ENCODE assay signal across 14 cellular contexts in genomic region chr9:124295097-124295794, GRCh38. TPM values are rescaled to one million over a fixed set of nuclear protein-coding genes. Genes with fewer than 3 reads are reported as not detected.
DNase-seq lines count a peak whose midpoint lies in the region; ATAC-seq and TF ChIP-seq lines count a peak whose summit lies in the region.
"Had no signal": no experiment of that assay in that cellular context is flagged by ENCODE, and none has a peak within 500 bp of the region (broad histone marks: within the 10 kb centered on the region; RNA-seq: fewer than 3 reads in every experiment).

No MANE protein-coding gene starts in this region.

- no peaks in the 10 kb centered on the region for H3K36me3 Mint-ChIP-seq in activated CD4-positive, alpha-beta T cell treated with anti-CD3 and anti-CD28 coated beads, Interleukin-2, amount 10 ng/mL, durations not matched to agents 7 days and 5 days (ENCODE audit: low read depth)
- H3K36me3 Mint-ChIP-seq in activated CD4-positive, alpha-beta T cell treated with anti-CD3 and anti-CD28 coated beads, Interleukin-2, amount 10 ng/mL, durations not matched to agents 24 days and 14 days (ENCODE audit: low read depth): peaks cover 3% of the 10 kb centered on the region
- H3K36me3 Mint-ChIP-seq in activated B cell treated with CpG ODN at 0.5 μM for 24 hours (ENCODE audit: low read depth): peaks cover 22% of the 10 kb centered on the region

- H3K4me1 Mint-ChIP-seq in activated CD4-positive, alpha-beta T cell treated with anti-CD3 and anti-CD28 coated beads, Interleukin-2, amount 10 ng/mL, durations not matched to agents 7 days and 5 days: peaks cover 45% of the 10 kb centered on the region
- peaks cover 28% of the 10 kb centered on the region for H3K4me1 Mint-ChIP-seq in activated CD4-positive, alpha-beta T cell treated with anti-CD3 and anti-CD28 coated beads, Interleukin-2, amount 10 ng/mL, durations not matched to agents 24 days and 14 days
- peaks cover 96% of the 10 kb centered on the region for H3K4me1 Mint-ChIP-seq in activated B cell treated with CpG ODN at 0.5 μM for 24 hours

- 63% methylated on average over 5 of the region's 19 CpGs for WGBS in right lobe of liver (ENCODE audit: insufficient coverage, low coverage, low lambda C conversion rate, missing lambda C conversion rate)
- 67 to 78% (median 70%) methylated on average over 12 to 19 of the region's 19 CpGs for WGBS in stomach, 5 donors

- TF ChIP-seq CTCF in activated B cell treated with CpG ODN at 0.5 μM for 24 hours (IDR thresholded peaks at IDR 0.05) (no peak), right lobe of liver (IDR thresholded peaks at IDR 0.05) (no peak), stomach (IDR thresholded peaks at IDR 0.05) (no peak)

- no peaks in the 10 kb centered on the region for H3K9me3 Mint-ChIP-seq in activated CD4-positive, alpha-beta T cell treated with anti-CD3 and anti-CD28 coated beads, Interleukin-2, amount 10 ng/mL, durations not matched to agents 7 days and 5 days
- no peaks in the 10 kb centered on the region for H3K9me3 Mint-ChIP-seq in activated CD4-positive, alpha-beta T cell treated with anti-CD3 and anti-CD28 coated beads, Interleukin-2, amount 10 ng/mL, durations not matched to agents 24 days and 14 days
- no peaks in the 10 kb centered on the region for H3K9me3 Mint-ChIP-seq in activated B cell treated with CpG ODN at 0.5 μM for 24 hours
- H3K9me3 Mint-ChIP-seq: endodermal cell; T-helper 2 cell treated with Interferon-gamma antibody and Interleukin-4, amounts not matched to agents 5 μg/mL and 100 μg/mL, for 36 hours had no signal

- peak overlapping the region; percentile 9 for H3K27ac Mint-ChIP-seq in activated CD4-positive, alpha-beta T cell treated with anti-CD3 and anti-CD28 coated beads, Interleukin-2, amount 10 ng/mL, durations not matched to agents 7 days and 5 days
- H3K27ac Mint-ChIP-seq in activated CD4-positive, alpha-beta T cell treated with anti-CD3 and anti-CD28 coated beads, Interleukin-2, amount 10 ng/mL, durations not matched to agents 24 days and 14 days: no peak overlapping the region
- peak overlapping the region; percentile 31 for H3K27ac Mint-ChIP-seq in activated B cell treated with CpG ODN at 0.5 μM for 24 hours
- H3K27ac Mint-ChIP-seq: T-helper 2 cell treated with Interferon-gamma antibody and Interleukin-4, amounts not matched to agents 5 μg/mL and 100 μg/mL, for 36 hours had no signal

- ATAC-seq in activated B cell treated with CpG ODN at 0.5 μM for 24 hours (ENCODE audit: low read depth) (no peak), right lobe of liver (peak; percentile 3 to 19 (median 9)), HG02970 (IDR thresholded peaks at IDR 0.05; ENCODE audit: low FRiP score, unreplicated experiment) (no peak)

- H3K27me3 ChIP-seq in right lobe of liver (no peaks in the 10 kb centered on the region), stomach (no peaks in the 10 kb centered on the region)

- POLR2A ChIA-PET in activated CD4-positive, alpha-beta T cell treated with anti-CD3 and anti-CD28 coated beads, Interleukin-2, amount 10 ng/mL, durations not matched to agents 7 days and 5 days (lab: Charles Lee): no interaction called here
- POLR2A ChIA-PET in activated B cell treated with CpG ODN at 0.5 μM for 24 hours (lab: Charles Lee): interaction anchor here (0.9 to 2.1 kb wide), 3 partner anchors 9 to 173 kb away, joined by 3 to 7 read pairs (median 4); no protein-coding TSS in a partner anchor

- TF ChIP-seq EP300 in stomach (IDR thresholded peaks at IDR 0.05): no peak

- no peak for DNase-seq in activated CD4-positive, alpha-beta T cell treated with anti-CD3 and anti-CD28 coated beads, Interleukin-2, amount 10 ng/mL, durations not matched to agents 7 days and 5 days
- DNase-seq in activated CD4-positive, alpha-beta T cell treated with anti-CD3 and anti-CD28 coated beads, Interleukin-2, amount 10 ng/mL, durations not matched to agents 24 days and 14 days: no peak
- DNase-seq in activated B cell treated with CpG ODN at 0.5 μM for 24 hours: no peak
- DNase-seq in right lobe of liver: peak in 1 of 3 donors; percentile 28
- no peak for DNase-seq in stomach
- no peak for DNase-seq in activated naive CD4-positive, alpha-beta T cell treated with anti-CD3 and anti-CD28 coated beads, Interleukin-2, amount 50 U/mL, for 16 hours
- no peak for DNase-seq in LoVo (ENCODE audit: low spot score)
- DNase-seq: amniotic stem cell; DMS79 treated with DMSO at 0.1 percent for 48 hours; endodermal cell; NCI-H1694 treated with DMSO at 0.1 percent for 48 hours; stimulated activated CD4-positive, alpha-beta T cell treated with anti-CD3 and anti-CD28 coated beads, Interleukin-15, amount 100 ng/mL, for 24 hours had no signal

- H3K4me3 Mint-ChIP-seq in activated CD4-positive, alpha-beta T cell treated with anti-CD3 and anti-CD28 coated beads, Interleukin-2, amount 10 ng/mL, durations not matched to agents 7 days and 5 days: no peak overlapping the region
- no peak overlapping the region for H3K4me3 Mint-ChIP-seq in activated CD4-positive, alpha-beta T cell treated with anti-CD3 and anti-CD28 coated beads, Interleukin-2, amount 10 ng/mL, durations not matched to agents 24 days and 14 days
- H3K4me3 Mint-ChIP-seq in activated B cell treated with CpG ODN at 0.5 μM for 24 hours: no peak overlapping the region
- H3K4me3 Mint-ChIP-seq: endodermal cell; T-helper 2 cell treated with Interferon-gamma antibody and Interleukin-4, amounts not matched to agents 5 μg/mL and 100 μg/mL, for 36 hours had no signal

- CTCF ChIA-PET in activated CD4-positive, alpha-beta T cell treated with anti-CD3 and anti-CD28 coated beads, Interleukin-2, amount 10 ng/mL, durations not matched to agents 7 days and 5 days (lab: Charles Lee): interaction anchor here (1.5 kb wide), 1 partner anchor 15 kb away, joined by 3 read pairs; no protein-coding TSS in a partner anchor
- CTCF ChIA-PET in activated B cell treated with CpG ODN at 0.5 μM for 24 hours (lab: Charles Lee): interaction anchor here (1.2 kb wide), 1 partner anchor 36 kb away, joined by 3 read pairs; no protein-coding TSS in a partner anchor

- peaks cover 0 to 54% (median 27%) of the 10 kb centered on the region in 4 donors for H3K4me1 ChIP-seq in right lobe of liver
- peaks cover 66 to 100% (median 84%) of the 10 kb centered on the region in 4 donors for H3K4me1 ChIP-seq in stomach

- TF ChIP-seq POLR2A in right lobe of liver (IDR thresholded peaks at IDR 0.05) (no peak), stomach (IDR thresholded peaks at IDR 0.05) (no peak)

- H3K9me3 ChIP-seq in right lobe of liver: no peaks in the 10 kb centered on the region
- H3K9me3 ChIP-seq in stomach: no peaks in the 10 kb centered on the region

- no peaks in the 10 kb centered on the region for H3K27me3 Mint-ChIP-seq in activated CD4-positive, alpha-beta T cell treated with anti-CD3 and anti-CD28 coated beads, Interleukin-2, amount 10 ng/mL, durations not matched to agents 7 days and 5 days
- peaks cover 5% of the 10 kb centered on the region for H3K27me3 Mint-ChIP-seq in activated CD4-positive, alpha-beta T cell treated with anti-CD3 and anti-CD28 coated beads, Interleukin-2, amount 10 ng/mL, durations not matched to agents 24 days and 14 days
- H3K27me3 Mint-ChIP-seq in activated B cell treated with CpG ODN at 0.5 μM for 24 hours: no peaks in the 10 kb centered on the region

- intact Hi-C loops in activated CD4-positive, alpha-beta T cell treated with anti-CD3 and anti-CD28 coated beads, Interleukin-2, amount 10 ng/mL, durations not matched to agents 24 days and 14 days (cut with micrococcal nuclease): no loop called here
- intact Hi-C loops in activated B cell treated with CpG ODN at 0.5 μM for 24 hours (cut with micrococcal nuclease) (loop anchor here (10.0 kb wide), 1 partner anchor 290 kb away; no protein-coding TSS in a partner anchor), right lobe of liver (cut with DNase I) (no loop called here), stomach (cut with DNase I; ENCODE audit: low total_unique reads) (no loop called here)

- H3K27ac ChIP-seq in right lobe of liver (no peak overlapping the region), stomach (peak overlapping the region in 3 of 5 donors; percentile 36 to 64 (median 46))

- H3K4me3 ChIP-seq in right lobe of liver (no peak overlapping the region), stomach (no peak overlapping the region)

- H3K36me3 ChIP-seq in right lobe of liver (no peaks in the 10 kb centered on the region), stomach (peaks cover 0 to 7% (median 0%) of the 10 kb centered on the region in 4 donors)

RNA-seq across cellular contexts. Expression of gene NEK6, which starts 37.5 kb away (rescaled TPM):
- 1 to 10 TPM; 7.0 to 8.0 TPM for total RNA-seq in activated CD4-positive, alpha-beta T cell treated with anti-CD3 and anti-CD28 coated beads, Interleukin-2, amount 10 ng/mL, durations not matched to agents 7 days and 5 days
- total RNA-seq in activated CD4-positive, alpha-beta T cell treated with anti-CD3 and anti-CD28 coated beads, Interleukin-2, amount 10 ng/mL, durations not matched to agents 24 days and 14 days: 26.4 and 32.5 TPM in 2 replicates
- total RNA-seq in activated B cell treated with CpG ODN at 0.5 μM for 24 hours (110 and 115 TPM in 2 replicates), right lobe of liver (100 to 1,000 TPM in 1 of 6 experiments, 10 to 100 TPM in 5; 61.6 to 128 (median 67.5) TPM), stomach (10 to 100 TPM; 24.5 to 76.8 (median 35.6) TPM)
- polyA plus RNA-seq in stomach: 10 to 100 TPM in 2 of 3 donors, 1 to 10 TPM in 1; 6.0 to 18.9 (median 18.3) TPM

Comparison
In these comparisons a context has a peak if more than half of its experiments do, and no peak if none do; other contexts are left out.
1. ATAC-seq: peak in right lobe of liver (4 of 4); none in activated B cell treated with CpG ODN at 0.5 μM for 24 hours (single experiment) and HG02970 (single experiment).
2. H3K27ac ChIP-seq: peak in stomach (3 of 5); none in right lobe of liver (0 of 3).